ENCODE assay signal across 30 cellular contexts in the genomic region with DNA sequence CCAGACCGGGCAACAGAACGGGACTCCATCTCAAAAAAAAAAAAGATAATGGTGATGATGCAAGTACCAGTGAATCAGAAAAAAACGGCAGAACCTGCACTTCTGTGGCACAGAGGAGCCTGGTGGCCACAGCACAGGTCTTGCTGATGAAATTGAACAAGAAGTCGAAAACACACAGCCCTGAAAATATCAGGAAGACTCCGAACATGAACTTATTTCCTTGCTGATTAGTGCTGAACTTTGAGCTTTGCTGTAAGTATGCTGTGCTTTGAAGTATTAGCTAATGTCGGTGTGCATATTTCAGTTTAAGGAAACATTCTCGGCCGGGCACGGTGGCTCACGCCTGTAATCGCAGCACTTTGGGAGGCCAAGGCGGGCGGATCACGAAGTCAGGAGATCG. TPM values are rescaled to one million over a fixed set of nuclear protein-coding genes. Genes with fewer than 3 reads are reported as not detected.
DNase-seq lines count a peak whose midpoint lies in the region; ATAC-seq, FAIRE-seq and TF ChIP-seq lines count a peak whose summit lies in the region.
"Had no signal": no experiment of that assay in that cellular context is flagged by ENCODE, and none has a peak within 500 bp of the region (broad histone marks: within the 10 kb centered on the region; RNA-seq: fewer than 3 reads in every experiment).

No MANE protein-coding gene starts in this region.

- peaks cover 8% of the 10 kb centered on the region for H3K4me1 Mint-ChIP-seq in Calu3 (ENCODE audit: low read depth, unreplicated experiment)
- peaks cover 4% of the 10 kb centered on the region for H3K4me1 Mint-ChIP-seq in WTC11

- peak overlapping the region in 4 of 5 donors; percentile 12 to 25 (median 20) for H3K27ac ChIP-seq in stomach
- no peak overlapping the region for H3K27ac ChIP-seq in kidney (ENCODE audit: low read depth in 2 of 2, low read length in 2 of 2)
- H3K27ac ChIP-seq: BLaER1, HL-60, RWPE1 had no signal

- no peaks in the 10 kb centered on the region for H3K27me3 Mint-ChIP-seq in Calu3 (ENCODE audit: unreplicated experiment)
- peaks cover 3% of the 10 kb centered on the region; the same call in 1 of the 2 replicates for H3K27me3 Mint-ChIP-seq in WTC11 (ENCODE audit: low read depth)
- H3K27me3 Mint-ChIP-seq: CD4-positive, CD25-positive, alpha-beta regulatory T cell had no signal

- FAIRE-seq in kidney (lab: Jason Lieb, UNC) = no peak
- FAIRE-seq: GM18507 had no signal

- H3K27me3 ChIP-seq in stomach = no peaks in the 10 kb centered on the region
- H3K27me3 ChIP-seq: BLaER1, MG63 had no signal

- BruUV-seq in Calu3 (replicated peaks; lab: Mats Ljungman, UMichigan) = TSS peak; percentile 20

- H3K4me3 ChIP-seq in stomach = no peak overlapping the region
- H3K4me3 ChIP-seq in kidney (ENCODE audit: low read length in 2 of 2) = no peak overlapping the region
- H3K4me3 ChIP-seq: BLaER1, GM23338, MG63 had no signal

- DNase-seq in Calu3 (no peak), WTC11 (ENCODE audit: low spot score) (no peak), left lobe of liver (ENCODE audit: low spot score) (no peak), stomach (peak; percentile 35), kidney (no peak)
- DNase-seq: CD4-positive, CD25-positive, alpha-beta regulatory T cell; DMS53; H9; HFFc6; KBM-7; MG63; NCI-H1092; NCI-H1417 treated with DMSO at 0.1 percent for 48 hours; NCI-H187; NCI-H2081 treated with DMSO at 0.1 percent for 48 hours; NCI-H2171; NCI-H226; NCI-H510A; NCI-H69; SHP77 had no signal

- ATAC-seq in WTC11 (no peak), left lobe of liver (peak; percentile 9), HG03342 (IDR thresholded peaks at IDR 0.05; ENCODE audit: unreplicated experiment) (no peak), GM18519 (IDR thresholded peaks at IDR 0.05; ENCODE audit: low FRiP score, unreplicated experiment) (no peak)
- ATAC-seq: GM23338 had no signal

- no peak for TF ChIP-seq POLR2A in stomach (IDR thresholded peaks at IDR 0.05)

- no peak overlapping the region for H3K27ac Mint-ChIP-seq in Calu3 (ENCODE audit: unreplicated experiment)
- no peak overlapping the region for H3K27ac Mint-ChIP-seq in WTC11
- H3K27ac Mint-ChIP-seq: CD4-positive, CD25-positive, alpha-beta regulatory T cell; GM23338; HFFc6 had no signal

- WGBS in stomach, 5 donors = 45 to 82% (median 51%) methylated on average over 13 to 15 of the region's 15 CpGs

- no peak overlapping the region for H3K9ac ChIP-seq in kidney (ENCODE audit: low read length in 2 of 2)
- H3K9ac ChIP-seq: BLaER1 had no signal

- TF ChIP-seq EP300 in stomach (IDR thresholded peaks at IDR 0.05) = no peak

- H3K36me3 ChIP-seq in stomach = peaks cover 8 to 38% (median 33%) of the 10 kb centered on the region in 4 donors
- H3K36me3 ChIP-seq in kidney (ENCODE audit: control insufficient read depth in 1 of 2, insufficient read depth in 2 of 2, low read length in 2 of 2) = peaks cover 0 to 2% of the 10 kb centered on the region in 2 donors
- H3K36me3 ChIP-seq: MG63 had no signal

- TF ChIP-seq CTCF in Calu3 (IDR thresholded peaks at IDR 0.05; ENCODE audit: unreplicated experiment) (no peak), WTC11 (IDR thresholded peaks at IDR 0.05) (no peak), stomach (IDR thresholded peaks at IDR 0.05) (no peak), kidney (IDR thresholded peaks at IDR 0.05; ENCODE audit: borderline replicate concordance, extremely low read depth, insufficient read depth) (no peak)

- CTCF ChIA-PET in Calu3 (lab: Charles Lee) (interaction anchor here (0.6 to 0.7 kb wide), 2 partner anchors 52 to 87 kb away, joined by 6 read pairs; no protein-coding TSS in a partner anchor), WTC11 (lab: Charles Lee) (interaction anchor here (0.7 to 3.4 kb wide), 6 partner anchors 12 to 60 kb away, joined by 3 to 14 read pairs (median 5); partner anchors contain the start of gene TSEN54)

- H3K9me3 Mint-ChIP-seq in Calu3 (ENCODE audit: low read depth, unreplicated experiment) = peaks cover 2% of the 10 kb centered on the region
- H3K9me3 Mint-ChIP-seq in WTC11 = peaks cover 10% of the 10 kb centered on the region

- H3K36me3 Mint-ChIP-seq in Calu3 (ENCODE audit: insufficient read depth, unreplicated experiment) = peaks cover 24% of the 10 kb centered on the region
- no peaks in the 10 kb centered on the region for H3K36me3 Mint-ChIP-seq in WTC11
- H3K36me3 Mint-ChIP-seq: CD4-positive, CD25-positive, alpha-beta regulatory T cell had no signal

- H3K4me3 Mint-ChIP-seq in Calu3 (ENCODE audit: low read depth, unreplicated experiment) = no peak overlapping the region
- H3K4me3 Mint-ChIP-seq in WTC11 = no peak overlapping the region
- H3K4me3 Mint-ChIP-seq: CD4-positive, CD25-positive, alpha-beta regulatory T cell; GM23338; H9; HFFc6 had no signal

- H3K9me3 ChIP-seq in stomach (no peaks in the 10 kb centered on the region), kidney (ENCODE audit: control insufficient read depth in 1 of 2, low read length in 2 of 2) (no peaks in the 10 kb centered on the region)
- H3K9me3 ChIP-seq: MG63 had no signal

- peaks cover 0 to 16% (median 4%) of the 10 kb centered on the region in 4 donors for H3K4me1 ChIP-seq in stomach
- peaks cover 2 to 8% of the 10 kb centered on the region in 2 donors for H3K4me1 ChIP-seq in kidney (ENCODE audit: control insufficient read depth in 1 of 2, insufficient read depth in 1 of 2, low read depth in 1 of 2, low read length in 2 of 2)

- POLR2A ChIA-PET in WTC11 (lab: Charles Lee) = interaction anchor here (0.7 kb wide), 1 partner anchor 27 kb away, joined by 4 read pairs; no protein-coding TSS in a partner anchor

- intact Hi-C loops in Calu3 (cut with micrococcal nuclease; ENCODE audit: unreplicated experiment) = no loop called here
- intact Hi-C loops in stomach (cut with DNase I; ENCODE audit: low total_unique reads) = no loop called here
- intact Hi-C loops in kidney (cut with DNase I) = no loop called here

TF ChIP-seq in WTC11, 78 proteins besides CTCF, POLR2A, EP300 and RAD21:
- no peak for TF ChIP-seq KAT7 (CRISPR knock-in tag; IDR thresholded peaks at IDR 0.05; ENCODE audit: borderline replicate concordance)
- no peak for TF ChIP-seq ZNF281 (CRISPR knock-in tag; IDR thresholded peaks at IDR 0.05)
- peak; percentile 70 for TF ChIP-seq GABPB1 (CRISPR knock-in tag; IDR thresholded peaks at IDR 0.05)
- TF ChIP-seq PRRX2 (CRISPR knock-in tag; IDR thresholded peaks at IDR 0.05) = no peak

RNA-seq across cellular contexts. Expression of gene MYO15B, which starts 10.9 kb away (rescaled TPM):
- total RNA-seq in Calu3 (2022) (58.4 and 78.6 TPM in 2 replicates), WTC11 (2021) (35.6 to 51.1 TPM (median 51.0 TPM) in 3 replicates), left lobe of liver (34.2 TPM), stomach (100 to 1,000 TPM; 138 to 515 (median 186) TPM), kidney (286 TPM)
- polyA plus RNA-seq in stomach (10 to 100 TPM; 67.7 to 82.3 (median 68.5) TPM), kidney (ENCODE audit: insufficient read depth, low read depth, low replicate concordance) (139 TPM)

RNA-seq across cellular contexts. Expression of gene LLGL2, which starts 51.2 kb away (rescaled TPM):
- 208 and 251 TPM in 2 replicates for total RNA-seq in Calu3 (2022)
- total RNA-seq in WTC11 (2021) = 94.3 to 103 TPM (median 97.0 TPM) in 3 replicates
- 90.6 TPM for total RNA-seq in left lobe of liver
- total RNA-seq in stomach = 100 to 1,000 TPM in 4 of 5 donors, 10 to 100 TPM in 1; 72.3 to 565 (median 165) TPM
- 100 to 1,000 TPM; 144 to 199 (median 184) TPM for polyA plus RNA-seq in stomach
- total RNA-seq in kidney = 262 TPM
- 181 TPM for polyA plus RNA-seq in kidney (ENCODE audit: insufficient read depth, low read depth, low replicate concordance)

RNA-seq across cellular contexts. Expression of gene SMIM5, which starts 56.6 kb away (rescaled TPM):
- total RNA-seq in Calu3 (2022) (1.9 and 3.5 TPM in 2 replicates), WTC11 (2021) (0.05 TPM in 1 of 3 replicates, not detected in the others), left lobe of liver (0.13 TPM), stomach (10 to 100 TPM in 1 of 5 donors, 1 to 10 TPM in 1, under 1 TPM in 1, not detected in 2; 0.58 to 12.7 (median 3.6) TPM), kidney (8.0 TPM)
- polyA plus RNA-seq in stomach (10 to 100 TPM in 1 of 3 donors, 1 to 10 TPM in 2; 5.9 to 29.5 (median 10.0) TPM), kidney (ENCODE audit: insufficient read depth, low read depth, low replicate concordance) (63.0 TPM)
- total RNA-seq: Daoy, G401, GM23338, SK-MEL-5 had no signal

Comparison
In these comparisons a context has a peak if more than half of its experiments do, and no peak if none do; other contexts are left out.
1. H3K27ac ChIP-seq: peak in stomach (4 of 5); none in kidney (0 of 2).